14 cellular contexts compared by ENCODE assay signal in the genomic region with DNA sequence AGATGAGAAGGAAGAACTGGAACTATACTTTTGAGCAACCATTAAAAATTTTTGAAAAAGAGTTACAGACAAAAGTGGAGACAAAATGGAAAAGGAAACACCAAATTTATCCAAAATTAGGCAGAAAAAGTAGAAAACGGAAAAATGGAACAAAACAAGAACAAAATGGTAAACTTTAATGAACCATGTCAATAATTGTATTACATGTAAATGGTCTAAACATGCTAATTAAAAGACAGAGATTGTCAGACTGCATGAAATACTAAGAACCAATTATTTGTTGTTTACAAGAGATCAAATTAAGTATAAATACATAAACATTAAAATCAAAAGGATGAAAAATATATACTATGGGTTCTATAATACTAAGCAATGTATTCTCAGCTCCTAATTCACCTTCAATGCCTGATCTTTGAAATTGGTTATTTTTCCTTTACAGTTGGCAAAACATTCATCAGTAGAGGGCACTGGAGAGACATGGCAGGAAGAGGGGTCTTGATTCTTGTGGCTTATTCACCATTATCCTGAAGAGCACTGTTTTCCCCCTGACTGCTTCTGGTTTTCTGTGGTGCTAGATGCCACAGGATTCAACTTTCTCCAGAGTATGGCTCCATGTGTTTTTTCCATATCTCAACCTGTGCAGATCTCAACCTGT.
DNase-seq lines count a peak whose midpoint lies in the region; ATAC-seq and TF ChIP-seq lines count a peak whose summit lies in the region.
"Had no signal": no experiment of that assay in that cellular context is flagged by ENCODE, and none has a peak within 500 bp of the region (broad histone marks: within the 10 kb centered on the region; RNA-seq: fewer than 3 reads in every experiment).

No MANE protein-coding gene starts in this region.

- peaks cover 0 to 20% (median 1%) of the 10 kb centered on the region in 3 donors for H3K36me3 Mint-ChIP-seq in CD8-positive, alpha-beta memory T cell

- peaks cover 24 to 47% of the 10 kb centered on the region in 2 donors for H3K27me3 Mint-ChIP-seq in CD8-positive, alpha-beta memory T cell

- CTCF ChIA-PET in OCI-LY7 (lab: Charles Lee; ENCODE audit: unreplicated experiment): no interaction called here
- CTCF ChIA-PET in CD8-positive, alpha-beta memory T cell (lab: Charles Lee): no interaction called here

- no peaks in the 10 kb centered on the region for H3K79me2 ChIP-seq in OCI-LY7 (ENCODE audit: insufficient read depth, low read depth, low read length)

- POLR2A ChIA-PET in OCI-LY7 (lab: Charles Lee): no interaction called here
- POLR2A ChIA-PET in CD8-positive, alpha-beta memory T cell (lab: Charles Lee): no interaction called here

- H3K36me3 ChIP-seq in OCI-LY7 (ENCODE audit: insufficient read depth, low read length): no peaks in the 10 kb centered on the region
- H3K36me3 ChIP-seq in CD8-positive, alpha-beta memory T cell (ENCODE audit: insufficient read depth, low read length): no peaks in the 10 kb centered on the region
- H3K36me3 ChIP-seq: sigmoid colon, thyroid gland had no signal

- no peak overlapping the region for H3K4me3 Mint-ChIP-seq in CD8-positive, alpha-beta memory T cell

- no peak overlapping the region for H3K4me2 ChIP-seq in OCI-LY7 (ENCODE audit: low read length)
- H3K4me2 ChIP-seq: KMS-11 had no signal

- peaks cover 22% of the 10 kb centered on the region for H3K9me3 ChIP-seq in OCI-LY7 (ENCODE audit: low read length)
- H3K9me3 ChIP-seq in CD8-positive, alpha-beta memory T cell (ENCODE audit: low read length): peaks cover 3% of the 10 kb centered on the region
- H3K9me3 ChIP-seq: thyroid gland had no signal

- no peaks in the 10 kb centered on the region for H3K4me1 Mint-ChIP-seq in CD8-positive, alpha-beta memory T cell

- H3K4me1 ChIP-seq in OCI-LY7 (ENCODE audit: insufficient read depth, low read length, poor library complexity, severe bottlenecking): no peaks in the 10 kb centered on the region
- H3K4me1 ChIP-seq in CD8-positive, alpha-beta memory T cell (ENCODE audit: insufficient read depth, low read length): no peaks in the 10 kb centered on the region
- H3K4me1 ChIP-seq: Caco-2, sigmoid colon, thyroid gland had no signal

- no peaks in the 10 kb centered on the region for H4K20me1 ChIP-seq in OCI-LY7 (ENCODE audit: insufficient read depth, low read length)

- no peaks in the 10 kb centered on the region for H3K9me2 ChIP-seq in OCI-LY7 (ENCODE audit: insufficient read depth, low read length)

- TF ChIP-seq CTCF in OCI-LY7 (conservative IDR thresholded peaks at IDR 0.05; ENCODE audit: low read length): peak; percentile 69

- peak; percentile 40 for DNase-seq in DMS53 (lab: John Stamatoyannopoulos, UW)
- DNase-seq in HS-27A (ENCODE audit: low read depth): peak; percentile 5
- DNase-seq in OCI-LY7 (ENCODE audit: low spot score): peak; percentile 18
- DNase-seq in fibroblast of peridontal ligament (ENCODE audit: extremely low read depth): peak; percentile 12
- DNase-seq in CD8-positive, alpha-beta memory T cell: no peak
- no peak for DNase-seq in NCI-H510A treated with DMSO at 0.1 percent for 48 hours (lab: John Stamatoyannopoulos, UW)
- DNase-seq in ecto neural progenitor cell (ENCODE audit: low spot score): no peak
- DNase-seq: activated T-cell treated with anti-CD3 and anti-CD28 coated beads for 4 hours, Caco-2, NCI-H510A, thyroid gland had no signal

- H2AFZ ChIP-seq in OCI-LY7 (ENCODE audit: low read length): no peak overlapping the region

- no peak for ATAC-seq in HG03469 (IDR thresholded peaks at IDR 0.05; ENCODE audit: unreplicated experiment)

- H3K27ac ChIP-seq in OCI-LY7 (ENCODE audit: low read depth, low read length, poor library complexity, severe bottlenecking): no peak overlapping the region
- H3K27ac ChIP-seq in CD8-positive, alpha-beta memory T cell (ENCODE audit: low read depth, low read length): no peak overlapping the region
- H3K27ac ChIP-seq: KMS-11, sigmoid colon, thyroid gland had no signal

- intact Hi-C loops in OCI-LY7 (cut with micrococcal nuclease; ENCODE audit: unreplicated experiment): no loop called here

- peaks cover 16 to 35% (median 28%) of the 10 kb centered on the region in 5 donors for H3K9me3 Mint-ChIP-seq in CD8-positive, alpha-beta memory T cell

- no peak overlapping the region for H3K27ac Mint-ChIP-seq in CD8-positive, alpha-beta memory T cell

- H3K4me3 ChIP-seq in OCI-LY7 (ENCODE audit: low read depth, low read length, poor library complexity, severe bottlenecking): no peak overlapping the region
- H3K4me3 ChIP-seq in CD8-positive, alpha-beta memory T cell (ENCODE audit: low read length): no peak overlapping the region
- H3K4me3 ChIP-seq: sigmoid colon, thyroid gland had no signal

- no peaks in the 10 kb centered on the region for H3K27me3 ChIP-seq in CD8-positive, alpha-beta memory T cell (ENCODE audit: insufficient read depth, low read length, poor library complexity, severe bottlenecking)
- H3K27me3 ChIP-seq: thyroid gland had no signal

- BruUV-seq in OCI-LY7 (replicated peaks; lab: Mats Ljungman, UMichigan): no TSS peak

Comparison
In these comparisons a context has a peak if more than half of its experiments do, and no peak if none do; other contexts are left out.
1. DNase-seq: peak in DMS53 (single experiment), HS-27A (single experiment), OCI-LY7 (single experiment) and fibroblast of peridontal ligament (single experiment); none in CD8-positive, alpha-beta memory T cell (0 of 5), NCI-H510A treated with DMSO at 0.1 percent for 48 hours (single experiment) and ecto neural progenitor cell (single experiment).